Comparison of ENCODE assay signal across 8 cellular contexts in genomic region chr14:30283822-30284446, GRCh38.
DNase-seq lines count a peak whose midpoint lies in the region; ATAC-seq, FAIRE-seq and TF ChIP-seq lines count a peak whose summit lies in the region.

No MANE protein-coding gene starts in this region.

- no peak for TF ChIP-seq EP300 in H1 (IDR thresholded peaks at IDR 0.05; ENCODE audit: borderline replicate concordance in 1 of 2, low read depth in 2 of 2, low read length in 2 of 2)

- H2BK120ac ChIP-seq in H1 (replicated peaks; ENCODE audit: low read depth, low read length), result no peak overlapping the region

- no peak overlapping the region for H3K23ac ChIP-seq in H1 (ENCODE audit: insufficient read length)

- H3K4me1 Mint-ChIP-seq in progenitor cell of endocrine pancreas (ENCODE audit: low read depth), result no peaks in the 10 kb centered on the region

- no peak overlapping the region for H4K8ac ChIP-seq in H1 (ENCODE audit: extremely low read depth, insufficient read depth, low read length)

- no peak overlapping the region for H3K18ac ChIP-seq in H1 (ENCODE audit: extremely low read depth, low read length)

- no peaks in the 10 kb centered on the region for H3K27me3 ChIP-seq in H1 (replicated peaks in 1 of 4; ENCODE audit: control insufficient read depth in 3 of 4, extremely low read depth in 1 of 4, insufficient read depth in 3 of 4, low read length in 3 of 4)
- H3K27me3 ChIP-seq in right cardiac atrium (ENCODE audit: control insufficient read depth, insufficient read depth), result no peaks in the 10 kb centered on the region

- peak in 2 of 3 experiments; percentile 73 to 80; a peak in 3 of 4 replicates for TF ChIP-seq CTCF in H1 (IDR thresholded peaks at IDR 0.05; ENCODE audit: control extremely low read depth in 1 of 3, insufficient read depth in 1 of 3, low read depth in 1 of 3, low read length in 3 of 3)
- peak; percentile 68 for TF ChIP-seq CTCF in progenitor cell of endocrine pancreas (IDR thresholded peaks at IDR 0.05; ENCODE audit: unreplicated experiment)

- H4K91ac ChIP-seq in H1 (replicated peaks; ENCODE audit: insufficient read length, low read length), result no peak overlapping the region

- H2BK20ac ChIP-seq in H1 (ENCODE audit: low read length), result no peak overlapping the region

- H3K27me3 Mint-ChIP-seq in progenitor cell of endocrine pancreas, result no peaks in the 10 kb centered on the region

- H3K14ac ChIP-seq in H1 (ENCODE audit: insufficient read length), result no peak overlapping the region

- H3K9ac ChIP-seq in H1 (replicated peaks in 1 of 4; ENCODE audit: extremely low read depth in 1 of 4, low read depth in 3 of 4, low read length in 3 of 4), result no peak overlapping the region

- no peak overlapping the region for H3K27ac Mint-ChIP-seq in progenitor cell of endocrine pancreas

- peak; percentile 62 for ATAC-seq in GM18907 (IDR thresholded peaks at IDR 0.05; ENCODE audit: unreplicated experiment)
- no peak for ATAC-seq in HG03139 (IDR thresholded peaks at IDR 0.05; ENCODE audit: unreplicated experiment)
- ATAC-seq in right cardiac atrium, result no peak
- no peak for ATAC-seq in GM18870 (IDR thresholded peaks at IDR 0.05; ENCODE audit: unreplicated experiment)

- no peak overlapping the region for H3K4me3 ChIP-seq in H1 (ENCODE audit: extremely low read depth in 1 of 4, insufficient read depth in 2 of 4, low read depth in 3 of 4, low read length in 4 of 4)
- no peak overlapping the region for H3K4me3 ChIP-seq in right cardiac atrium (ENCODE audit: low read length)

- H2AK5ac ChIP-seq in H1 (ENCODE audit: low read depth, low read length), result no peak overlapping the region

- H3K27ac ChIP-seq in H1 (ENCODE audit: low read depth, low read length) (no peak overlapping the region), right cardiac atrium (ENCODE audit: low read length) (no peak overlapping the region)

- in situ Hi-C loops in Caki2 (cut with HindIII; ENCODE audit: low pct_unique_long_range_greater_than_20kb, low sequenced_read_pairs), result no loop called here

- H3K79me2 ChIP-seq in H1 (ENCODE audit: control insufficient read depth in 1 of 2, insufficient read depth in 2 of 2, low read length in 2 of 2), result no peaks in the 10 kb centered on the region

- H2BK15ac ChIP-seq in H1 (ENCODE audit: low read length), result no peak overlapping the region

- H3K4me3 Mint-ChIP-seq in progenitor cell of endocrine pancreas (ENCODE audit: low read depth), result no peak overlapping the region

- no peak overlapping the region for H2AFZ ChIP-seq in H1 (ENCODE audit: low read length)

- no peak overlapping the region for H2BK12ac ChIP-seq in H1 (ENCODE audit: low read depth, low read length)

- no peak overlapping the region for H3K4ac ChIP-seq in H1 (replicated peaks; ENCODE audit: insufficient read length, low read depth, low read length)

- no peak overlapping the region for H3K56ac ChIP-seq in H1 (replicated peaks; ENCODE audit: insufficient read length, low read depth, low read length)

- intact Hi-C loops in right cardiac atrium (cut with DNase I), result no loop called here

- H3K79me1 ChIP-seq in H1 (ENCODE audit: low read depth, low read length), result no peaks in the 10 kb centered on the region

- FAIRE-seq in H1 (lab: Jason Lieb, UNC), result peak; percentile 39

- no peak overlapping the region for H3K4me2 ChIP-seq in H1 (ENCODE audit: insufficient read depth in 1 of 2, low read depth in 2 of 2, low read length in 2 of 2)

- POLR2A ChIA-PET in H1 (lab: Charles Lee; ENCODE audit: partially characterized antibody), result interaction anchor here (1.0 kb wide), 1 partner anchor 13 kb away, joined by 4 read pairs; no protein-coding TSS in a partner anchor

- CTCF ChIA-PET in H1 (lab: Charles Lee; ENCODE audit: partially characterized antibody), result interaction anchor here (0.7 to 4.9 kb wide), 28 partner anchors 10 to 765 kb away, joined by 3 to 47 read pairs (median 4); no protein-coding TSS in a partner anchor

- WGBS in H1 (ENCODE audit: extremely low coverage in 1 of 2, insufficient coverage in 1 of 2, insufficient read length in 1 of 2, insufficient replicate concordance in 2 of 2, low coverage in 1 of 2, low lambda C conversion rate in 2 of 2, missing lambda C conversion rate in 1 of 2), 2 experiments, result 69% methylated on average over 2 of the region's 2 CpGs; no CpG with 5 or more reads in 1 of the 2 experiments
- WGBS in right cardiac atrium, result 55% methylated on average over 2 of the region's 2 CpGs

- TF ChIP-seq POLR2A in H1 (IDR thresholded peaks at IDR 0.05; ENCODE audit: control extremely low read depth in 1 of 2, low read depth in 2 of 2, low read length in 2 of 2), result no peak

- peak; percentile 62 to 70 for TF ChIP-seq RAD21 in H1 (IDR thresholded peaks at IDR 0.05 in 1 of 2, conservative IDR thresholded peaks at IDR 0.05 in 1 of 2; ENCODE audit: low read depth in 2 of 2, low read length in 2 of 2)

- H3K4me1 ChIP-seq in H1 (replicated peaks in 1 of 4; ENCODE audit: control insufficient read depth in 3 of 4, insufficient read depth in 4 of 4, low read length in 3 of 4), result no peaks in the 10 kb centered on the region
- no peaks in the 10 kb centered on the region for H3K4me1 ChIP-seq in right cardiac atrium (ENCODE audit: control insufficient read depth, insufficient read depth, low read length)

- H3K9me3 ChIP-seq in H1 (ENCODE audit: insufficient read depth in 2 of 2, low read depth in 1 of 2, low read length in 1 of 2) (no peaks in the 10 kb centered on the region), right cardiac atrium (ENCODE audit: control insufficient read depth, low read length) (no peaks in the 10 kb centered on the region)

- no peak overlapping the region for H4K5ac ChIP-seq in H1 (ENCODE audit: insufficient read length, low read depth, low read length)

- DNase-seq in Caki2 (ENCODE audit: low read depth), result peak; percentile 4
- peak; percentile 46 for DNase-seq in NCI-H460 (ENCODE audit: extremely low read depth, low read depth)
- peak; percentile 34 to 77 for DNase-seq in H1 (ENCODE audit: low read depth in 1 of 2, low spot score in 2 of 2)
- DNase-seq in progenitor cell of endocrine pancreas (ENCODE audit: low spot score, unreplicated experiment), result no peak
- DNase-seq in right cardiac atrium, result no peak

- H3K36me3 ChIP-seq in H1 (ENCODE audit: control insufficient read depth in 2 of 4, insufficient read depth in 4 of 4, low read length in 3 of 4), result no peaks in the 10 kb centered on the region

- no peak overlapping the region for H2BK5ac ChIP-seq in H1 (ENCODE audit: low read depth, low read length)

- no peaks in the 10 kb centered on the region for H4K20me1 ChIP-seq in H1 (replicated peaks in 1 of 2; ENCODE audit: control insufficient read depth in 1 of 2, insufficient read depth in 2 of 2, low read length in 2 of 2)

- H3K9me3 Mint-ChIP-seq in progenitor cell of endocrine pancreas (ENCODE audit: low read depth), result no peaks in the 10 kb centered on the region

- no peaks in the 10 kb centered on the region for H3K36me3 Mint-ChIP-seq in progenitor cell of endocrine pancreas (ENCODE audit: insufficient read depth)

- H3K23me2 ChIP-seq in H1 (ENCODE audit: low read depth, low read length), result no peaks in the 10 kb centered on the region

Comparison
In these comparisons a context has a peak if more than half of its experiments do, and no peak if none do; other contexts are left out.
1. DNase-seq: peak in Caki2 (single experiment), NCI-H460 (single experiment) and H1 (2 of 2); none in progenitor cell of endocrine pancreas (single experiment) and right cardiac atrium (0 of 3).